Comparison of ENCODE assay signal across 15 cellular contexts in genomic region chr16:75035410-75035968, GRCh38. TPM values are rescaled to one million over a fixed set of nuclear protein-coding genes. Genes with fewer than 3 reads are reported as not detected.
DNase-seq lines count a peak whose midpoint lies in the region; ATAC-seq, FAIRE-seq and TF ChIP-seq lines count a peak whose summit lies in the region.
"Had no signal": no experiment of that assay in that cellular context is flagged by ENCODE, and none has a peak within 500 bp of the region (broad histone marks: within the 10 kb centered on the region; RNA-seq: fewer than 3 reads in every experiment).

No MANE protein-coding gene starts in this region.

- no peak overlapping the region for H2BK120ac ChIP-seq in trophoblast cell (ENCODE audit: insufficient read depth, low read length, poor library complexity)

- FAIRE-seq in K562 (lab: Jason Lieb, UNC), result no peak
- FAIRE-seq: GM18507, HTR-8/SVneo had no signal

- TF ChIP-seq CTCF in right atrium auricular region (IDR thresholded peaks at IDR 0.05) (no peak), K562 (IDR thresholded peaks at IDR 0.05 in 2 of 3, conservative IDR thresholded peaks at IDR 0.05 in 1 of 3; ENCODE audit: insufficient read depth in 2 of 3, low read depth in 1 of 3, low read length in 3 of 3) (no peak), sigmoid colon (IDR thresholded peaks at IDR 0.05) (no peak)

- peak overlapping the region; percentile 70 for H3K4ac ChIP-seq in trophoblast cell (ENCODE audit: low read depth, low read length)

- peak; percentile 34 for DNase-seq in right atrium auricular region (ENCODE audit: low spot score)
- DNase-seq in right cardiac atrium, result no peak
- DNase-seq in K562 (ENCODE audit: extremely low read depth in 1 of 4, low spot score in 3 of 4), result no peak
- no peak for DNase-seq in trophoblast cell
- DNase-seq in NCI-H2227 treated with DMSO at 0.1 percent for 48 hours (lab: John Stamatoyannopoulos, UW), result no peak
- DNase-seq in AG08395 (ENCODE audit: low spot score), result no peak
- no peak for DNase-seq in sigmoid colon
- DNase-seq: 8988T; CD4-positive, CD25-positive, alpha-beta regulatory T cell; DMS53; HCEC 1CT; HFFc6 had no signal

- H4K20me1 ChIP-seq in K562 (replicated peaks; ENCODE audit: control insufficient read depth, insufficient read depth, low read length), result no peaks in the 10 kb centered on the region

- BruUV-seq in K562 (replicated peaks; lab: Mats Ljungman, UMichigan), result no TSS peak

- TF ChIP-seq RAD21 in K562 (CRISPR knock-in tag; conservative IDR thresholded peaks at IDR 0.05 in 1 of 2, IDR thresholded peaks at IDR 0.05 in 1 of 2), result no peak

- no peak overlapping the region for H4K91ac ChIP-seq in trophoblast cell (ENCODE audit: low read depth, low read length)

- H3K9me1 ChIP-seq in K562 (ENCODE audit: control insufficient read depth, insufficient read depth, low read length), result no peaks in the 10 kb centered on the region

- no peak overlapping the region for H2BK12ac ChIP-seq in trophoblast cell (ENCODE audit: low read length)

- TF ChIP-seq POLR2A in K562 (conservative IDR thresholded peaks at IDR 0.05) (no peak), sigmoid colon (IDR thresholded peaks at IDR 0.05) (no peak)

- H3K4me2 ChIP-seq in K562 (ENCODE audit: insufficient read depth, low read length), result no peak overlapping the region
- H3K4me2 ChIP-seq in trophoblast cell (ENCODE audit: low read length), result no peak overlapping the region

- H3K4me1 ChIP-seq in right atrium auricular region, result no peaks in the 10 kb centered on the region
- no peaks in the 10 kb centered on the region for H3K4me1 ChIP-seq in right cardiac atrium (ENCODE audit: control insufficient read depth, insufficient read depth, low read length)
- H3K4me1 ChIP-seq in K562 (replicated peaks in 1 of 2; ENCODE audit: control insufficient read depth in 2 of 2, insufficient read depth in 2 of 2, low read length in 2 of 2), result peaks cover 3 to 22% of the 10 kb centered on the region in 2 experiments; a peak in 4 of 5 replicates
- H3K4me1 ChIP-seq in trophoblast cell (ENCODE audit: control insufficient read depth in 1 of 2, insufficient read depth in 2 of 2, low read length in 2 of 2), result no peaks in the 10 kb centered on the region
- no peaks in the 10 kb centered on the region for H3K4me1 ChIP-seq in sigmoid colon

- no peak overlapping the region for H3K18ac ChIP-seq in trophoblast cell (ENCODE audit: low read length)

- H3K4me3 ChIP-seq in right atrium auricular region (no peak overlapping the region), right cardiac atrium (ENCODE audit: low read length) (no peak overlapping the region), K562 (no peak overlapping the region), trophoblast cell (ENCODE audit: low read depth, low read length) (no peak overlapping the region), sigmoid colon (no peak overlapping the region)
- H3K4me3 ChIP-seq: BLaER1 treated with 17β-estradiol and CSF1 and Interleukin-3, amounts not matched to agents 10 nM and 100 nM had no signal

- H4K12ac ChIP-seq in trophoblast cell (ENCODE audit: low read depth, low read length), result no peak overlapping the region

- in situ Hi-C loops in K562 (cut with MboI), result no loop called here

- H2AK5ac ChIP-seq in trophoblast cell (ENCODE audit: low read length), result no peak overlapping the region

- intact Hi-C loops in right cardiac atrium (cut with DNase I), result no loop called here
- intact Hi-C loops in K562 (cut with micrococcal nuclease), result no loop called here
- intact Hi-C loops in sigmoid colon (cut with DNase I), result no loop called here

- POLR2A ChIA-PET in K562 (lab: Yijun Ruan, JAX), result interaction anchor here (1.5 kb wide), 1 partner anchor 23 kb away, joined by 4 read pairs; no protein-coding TSS in a partner anchor

- H3K36me3 ChIP-seq in right atrium auricular region (no peaks in the 10 kb centered on the region), K562 (ENCODE audit: control insufficient read depth, insufficient read depth, low read length) (peaks cover 4% of the 10 kb centered on the region; the same call in 1 of the 3 replicates), trophoblast cell (ENCODE audit: control insufficient read depth in 1 of 2, insufficient read depth in 2 of 2, low read length in 2 of 2) (peaks cover 0 to 2% of the 10 kb centered on the region in 2 experiments), sigmoid colon (no peaks in the 10 kb centered on the region)

- TF ChIP-seq EP300 in K562 (IDR thresholded peaks at IDR 0.05; ENCODE audit: low read length) (no peak), sigmoid colon (IDR thresholded peaks at IDR 0.05) (no peak)

- no peaks in the 10 kb centered on the region for H3K79me1 ChIP-seq in trophoblast cell (ENCODE audit: low read length)

- CTCF ChIA-PET in K562 (lab: Yijun Ruan, JAX; ENCODE audit: low intra/inter-chr PET ratio), result no interaction called here

- H2BK5ac ChIP-seq in trophoblast cell (ENCODE audit: low read depth, low read length, poor library complexity), result no peak overlapping the region

- ATAC-seq in right cardiac atrium (no peak), K562 (no peak)

- no peak overlapping the region for H3K23ac ChIP-seq in trophoblast cell (ENCODE audit: low read length)

- WGBS in right cardiac atrium, result 91% methylated on average over 9 of the region's 9 CpGs
- 82% methylated on average over 9 of the region's 9 CpGs for WGBS in K562 (ENCODE audit: insufficient coverage, low coverage, missing lambda C conversion rate)
- no CpG with 5 or more reads among the region's 9 CpGs for WGBS in trophoblast cell (ENCODE audit: extremely low coverage, insufficient coverage, insufficient read length)
- WGBS in sigmoid colon, 2 donors, result 88% methylated on average over 9 of the region's 9 CpGs

- H2AFZ ChIP-seq in K562 (ENCODE audit: low read depth, low read length) (no peak overlapping the region), trophoblast cell (ENCODE audit: insufficient read depth, low read length, poor library complexity) (no peak overlapping the region)

- H3K79me2 ChIP-seq in K562 (ENCODE audit: control insufficient read depth, insufficient read depth, low read length) (peaks cover 91% of the 10 kb centered on the region), trophoblast cell (ENCODE audit: control insufficient read depth, insufficient read depth, low read length, poor library complexity) (peaks cover 4% of the 10 kb centered on the region)

- no peak overlapping the region for H3K14ac ChIP-seq in trophoblast cell (ENCODE audit: low read length)

- H3K9me3 ChIP-seq in right atrium auricular region (peaks cover 0 to 11% of the 10 kb centered on the region in 2 donors), right cardiac atrium (ENCODE audit: control insufficient read depth, low read length) (no peaks in the 10 kb centered on the region), K562 (replicated peaks; ENCODE audit: control insufficient read depth, insufficient read depth, low read depth, low read length) (no peaks in the 10 kb centered on the region), trophoblast cell (ENCODE audit: insufficient read depth, low read depth, low read length) (peaks cover 1% of the 10 kb centered on the region), sigmoid colon (peaks cover 0 to 5% (median 0%) of the 10 kb centered on the region in 4 donors)

- no peak overlapping the region for H3K27ac ChIP-seq in right atrium auricular region
- H3K27ac ChIP-seq in right cardiac atrium (ENCODE audit: low read length), result no peak overlapping the region
- H3K27ac ChIP-seq in K562 (ENCODE audit: extremely low read depth, low read depth, low read length), result no peak overlapping the region
- no peak overlapping the region for H3K27ac ChIP-seq in trophoblast cell (ENCODE audit: low read depth, low read length)
- H3K27ac ChIP-seq in sigmoid colon, result no peak overlapping the region
- H3K27ac ChIP-seq: BLaER1 treated with 17β-estradiol and CSF1 and Interleukin-3, amounts not matched to agents 10 nM and 100 nM had no signal

- H3K9ac ChIP-seq in K562 (ENCODE audit: insufficient read depth in 1 of 2, low read depth in 2 of 2, low read length in 2 of 2), result no peak overlapping the region
- H3K9ac ChIP-seq in trophoblast cell (ENCODE audit: low read length), result no peak overlapping the region
- H3K9ac ChIP-seq: BLaER1 treated with 17β-estradiol and CSF1 and Interleukin-3, amounts not matched to agents 10 nM and 100 nM had no signal

- H4K8ac ChIP-seq in trophoblast cell (ENCODE audit: low read depth, low read length), result no peak overlapping the region

- H3K27me3 ChIP-seq in right atrium auricular region (no peaks in the 10 kb centered on the region), right cardiac atrium (ENCODE audit: control insufficient read depth, insufficient read depth) (no peaks in the 10 kb centered on the region), K562 (ENCODE audit: control insufficient read depth in 2 of 2, insufficient read depth in 2 of 2, low read length in 2 of 2) (no peaks in the 10 kb centered on the region), trophoblast cell (ENCODE audit: insufficient read depth, low read length) (no peaks in the 10 kb centered on the region), sigmoid colon (no peaks in the 10 kb centered on the region)
- H3K27me3 ChIP-seq: BLaER1 treated with 17β-estradiol and CSF1 and Interleukin-3, amounts not matched to agents 10 nM and 100 nM had no signal

RNA-seq across cellular contexts. Expression of gene ZNRF1, which starts 36.7 kb away (rescaled TPM):
- 10 to 100 TPM; 15.3 to 19.8 TPM for total RNA-seq in right atrium auricular region
- total RNA-seq in right cardiac atrium, result 10 to 100 TPM; 10.8 to 19.6 (median 13.7) TPM
- 10.7 TPM for polyA plus RNA-seq in right cardiac atrium
- total RNA-seq in K562 (2011; cell fraction: chromatin; rRNA removed; ENCODE audit: low replicate concordance), result 26.9 and 43.7 TPM in 2 replicates
- 26.5 and 31.6 TPM in 2 replicates for total RNA-seq in K562 (2011; cell fraction: nucleolus; rRNA removed)
- 33.2 and 34.4 TPM in 2 replicates for total RNA-seq in K562 (2011; cell fraction: nucleoplasm; rRNA removed)
- 30.4 and 32.4 TPM in 2 replicates for total RNA-seq in K562 (2014; rRNA removed)
- total RNA-seq in K562 (2014; rRNA removed; fragmentation: Illumina TruSeq; extraction: Trizol), result 10.6 and 15.5 TPM in 2 replicates
- total RNA-seq in K562 (2015; rRNA removed; fragmentation: Illumina TruSeq; extraction: Trizol), result 17.2 and 18.8 TPM in 2 replicates
- total RNA-seq in K562 (2021), result 35.3 and 37.7 TPM in 2 replicates
- polyA plus RNA-seq in K562 (2011; rRNA removed), result 19.1 and 25.1 TPM in 2 replicates
- polyA plus RNA-seq in K562 (2011; cell fraction: cytosol; rRNA removed), result 16.8 and 30.1 TPM in 2 replicates
- 43.0 and 43.6 TPM in 2 replicates for polyA plus RNA-seq in K562 (2011; cell fraction: nucleus; rRNA removed)
- polyA plus RNA-seq in K562 (2012), result 24.0 and 31.0 TPM in 2 replicates
- 20.1 and 21.0 TPM in 2 replicates for polyA plus RNA-seq in K562 (2014; fragmentation: Illumina TruSeq; extraction: Trizol)
- 10 to 100 TPM in 1 of 2 experiments, 1 to 10 TPM in 1; 9.5 to 20.0 TPM for polyA plus RNA-seq in K562 (2014; fragmentation: Nextera tagmentation; extraction: Ambion mirVana)
- 21.8 and 23.9 TPM in 2 replicates for polyA plus RNA-seq in K562 (2014; rRNA removed)
- polyA minus RNA-seq in K562 (2011; rRNA and poly(A)+ RNA removed), result 17.3 and 24.2 TPM in 2 replicates
- polyA minus RNA-seq in K562 (2011; cell fraction: cytosol; rRNA and poly(A)+ RNA removed), result 20.2 and 22.4 TPM in 2 replicates
- 21.8 and 24.4 TPM in 2 replicates for polyA minus RNA-seq in K562 (2011; cell fraction: nucleus; rRNA and poly(A)+ RNA removed)
- polyA plus RNA-seq in trophoblast cell (2013), result 45.7 and 47.3 TPM in 2 replicates
- total RNA-seq in sigmoid colon, result 10 to 100 TPM; 16.9 to 33.0 (median 22.3) TPM
- polyA plus RNA-seq in sigmoid colon, result 10 to 100 TPM; 10.6 to 12.2 (median 11.4) TPM

RNA-seq across cellular contexts. Expression of gene WDR59, which starts 50.6 kb away (rescaled TPM):
- total RNA-seq in right atrium auricular region (10 to 100 TPM; 12.5 to 18.0 TPM), right cardiac atrium (10 to 100 TPM; 35.0 to 62.3 (median 47.2) TPM), K562 (2014; rRNA removed) (19.6 and 35.1 TPM in 2 replicates), K562 (2014; rRNA removed; fragmentation: Illumina TruSeq; extraction: Trizol) (32.2 and 34.7 TPM in 2 replicates), K562 (2015; rRNA removed; fragmentation: Illumina TruSeq; extraction: Trizol) (20.0 and 28.0 TPM in 2 replicates), K562 (2021) (81.3 and 94.3 TPM in 2 replicates), sigmoid colon (10 to 100 TPM; 15.1 to 40.7 (median 24.6) TPM)
- polyA plus RNA-seq in right cardiac atrium (17.4 TPM), K562 (2011; rRNA removed) (119 and 126 TPM in 2 replicates), K562 (2014; fragmentation: Illumina TruSeq; extraction: Trizol) (47.6 and 59.0 TPM in 2 replicates), K562 (2014; fragmentation: Nextera tagmentation; extraction: Ambion mirVana) (10 to 100 TPM; 12.7 to 16.2 TPM), K562 (2014; rRNA removed) (52.2 and 57.4 TPM in 2 replicates), sigmoid colon (10 to 100 TPM in 2 of 3 donors, 1 to 10 TPM in 1; 6.2 to 20.3 (median 13.8) TPM)
- total RNA-seq in K562 (2011; cell fraction: chromatin; rRNA removed; ENCODE audit: low replicate concordance), result 271 and 313 TPM in 2 replicates
- 146 and 158 TPM in 2 replicates for total RNA-seq in K562 (2011; cell fraction: nucleolus; rRNA removed)
- 157 and 158 TPM in 2 replicates for total RNA-seq in K562 (2011; cell fraction: nucleoplasm; rRNA removed)
- 89.5 and 105 TPM in 2 replicates for polyA plus RNA-seq in K562 (2011; cell fraction: cytosol; rRNA removed)
- polyA plus RNA-seq in K562 (2011; cell fraction: nucleus; rRNA removed), result 307 and 327 TPM in 2 replicates
- 42.5 and 56.4 TPM in 2 replicates for polyA plus RNA-seq in K562 (2012)
- 114 and 147 TPM in 2 replicates for polyA minus RNA-seq in K562 (2011; rRNA and poly(A)+ RNA removed)
- polyA minus RNA-seq in K562 (2011; cell fraction: cytosol; rRNA and poly(A)+ RNA removed), result 38.2 and 42.9 TPM in 2 replicates
- 63.0 and 94.5 TPM in 2 replicates for polyA minus RNA-seq in K562 (2011; cell fraction: nucleus; rRNA and poly(A)+ RNA removed)
- polyA plus RNA-seq in trophoblast cell (2013), result 33.8 and 36.1 TPM in 2 replicates
